11 cellular contexts compared by ENCODE assay signal in genomic region chr6:74606488-74607135, GRCh38.
DNase-seq lines count a peak whose midpoint lies in the region; ATAC-seq and TF ChIP-seq lines count a peak whose summit lies in the region.
"Had no signal": no experiment of that assay in that cellular context is flagged by ENCODE, and none has a peak within 500 bp of the region (broad histone marks: within the 10 kb centered on the region; RNA-seq: fewer than 3 reads in every experiment).

No MANE protein-coding gene starts in this region.

- intact Hi-C loops in Right ventricle myocardium inferior (cut with DNase I) (no loop called here), cardiac septum (cut with DNase I) (loop anchor here (5.0 kb wide), 1 partner anchor 126 kb away; no protein-coding TSS in a partner anchor)

- ATAC-seq in Right ventricle myocardium inferior (peak; percentile 94), GM18868 (IDR thresholded peaks at IDR 0.05; ENCODE audit: unreplicated experiment) (no peak)
- ATAC-seq: K562 had no signal

- peak overlapping the region in 1 of 2 donors; percentile 15 for H3K4me3 ChIP-seq in cardiac fibroblast (replicated peaks in 1 of 2; ENCODE audit: low read depth in 2 of 2, low read length in 2 of 2)
- H3K4me3 ChIP-seq: cardiac muscle cell, K562 had no signal

- TF ChIP-seq CTCF in cardiac fibroblast (IDR thresholded peaks at IDR 0.05; ENCODE audit: low read depth, low read length): no peak

- no peak for DNase-seq in Right ventricle myocardium inferior (ENCODE audit: missing footprints)
- DNase-seq in cardiac septum (ENCODE audit: low spot score): no peak
- DNase-seq in cardiac fibroblast (ENCODE audit: low read depth in 2 of 2): peak; percentile 94 to 98
- peak; percentile 28 for DNase-seq in kidney tubule cell (ENCODE audit: low spot score)
- DNase-seq in NCI-H748 (lab: John Stamatoyannopoulos, UW; ENCODE audit: unreplicated experiment): no peak
- no peak for DNase-seq in COR-L47 (lab: John Stamatoyannopoulos, UW)
- DNase-seq in HUDEP-2 (lab: John Stamatoyannopoulos, UW; ENCODE audit: unreplicated experiment in 76 of 76): no peak
- DNase-seq: stimulated activated CD4-positive, alpha-beta T cell treated with anti-CD3 and anti-CD28 coated beads, Interleukin-2, amount 100 ng/mL, for 48 hours had no signal

Comparison
In these comparisons a context has a peak if more than half of its experiments do, and no peak if none do; other contexts are left out.
1. DNase-seq: peak in cardiac fibroblast (2 of 2) and kidney tubule cell (single experiment); none in Right ventricle myocardium inferior (single experiment), cardiac septum (single experiment), NCI-H748 (single experiment), COR-L47 (single experiment) and HUDEP-2 (0 of 76).